1 cellular context compared by ENCODE assay signal in the genomic region with DNA sequence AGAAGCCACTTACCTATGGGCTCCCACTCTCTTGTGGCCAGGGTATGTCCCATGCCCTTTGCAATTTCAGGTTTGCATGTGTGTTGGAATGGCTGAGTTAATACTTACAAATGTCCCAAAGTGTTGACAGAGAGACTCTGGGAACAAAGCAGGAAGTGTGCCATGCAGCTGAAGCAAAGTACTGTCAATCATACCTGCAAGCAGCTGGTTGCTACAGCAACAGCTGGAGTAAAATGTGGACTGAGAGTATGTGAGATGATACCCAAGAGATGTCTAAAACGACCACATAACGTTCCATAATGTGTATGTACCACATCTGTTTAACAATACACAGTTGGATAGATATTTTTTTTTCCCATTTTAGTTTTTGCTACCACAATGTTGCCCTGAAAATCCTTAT.
TF ChIP-seq lines count a peak whose summit lies in the region.

No MANE protein-coding gene starts in this region.

TF ChIP-seq in neural cell, 6 proteins besides CTCF, POLR2A, EP300 and RAD21:
- TF ChIP-seq, protein P1, sequence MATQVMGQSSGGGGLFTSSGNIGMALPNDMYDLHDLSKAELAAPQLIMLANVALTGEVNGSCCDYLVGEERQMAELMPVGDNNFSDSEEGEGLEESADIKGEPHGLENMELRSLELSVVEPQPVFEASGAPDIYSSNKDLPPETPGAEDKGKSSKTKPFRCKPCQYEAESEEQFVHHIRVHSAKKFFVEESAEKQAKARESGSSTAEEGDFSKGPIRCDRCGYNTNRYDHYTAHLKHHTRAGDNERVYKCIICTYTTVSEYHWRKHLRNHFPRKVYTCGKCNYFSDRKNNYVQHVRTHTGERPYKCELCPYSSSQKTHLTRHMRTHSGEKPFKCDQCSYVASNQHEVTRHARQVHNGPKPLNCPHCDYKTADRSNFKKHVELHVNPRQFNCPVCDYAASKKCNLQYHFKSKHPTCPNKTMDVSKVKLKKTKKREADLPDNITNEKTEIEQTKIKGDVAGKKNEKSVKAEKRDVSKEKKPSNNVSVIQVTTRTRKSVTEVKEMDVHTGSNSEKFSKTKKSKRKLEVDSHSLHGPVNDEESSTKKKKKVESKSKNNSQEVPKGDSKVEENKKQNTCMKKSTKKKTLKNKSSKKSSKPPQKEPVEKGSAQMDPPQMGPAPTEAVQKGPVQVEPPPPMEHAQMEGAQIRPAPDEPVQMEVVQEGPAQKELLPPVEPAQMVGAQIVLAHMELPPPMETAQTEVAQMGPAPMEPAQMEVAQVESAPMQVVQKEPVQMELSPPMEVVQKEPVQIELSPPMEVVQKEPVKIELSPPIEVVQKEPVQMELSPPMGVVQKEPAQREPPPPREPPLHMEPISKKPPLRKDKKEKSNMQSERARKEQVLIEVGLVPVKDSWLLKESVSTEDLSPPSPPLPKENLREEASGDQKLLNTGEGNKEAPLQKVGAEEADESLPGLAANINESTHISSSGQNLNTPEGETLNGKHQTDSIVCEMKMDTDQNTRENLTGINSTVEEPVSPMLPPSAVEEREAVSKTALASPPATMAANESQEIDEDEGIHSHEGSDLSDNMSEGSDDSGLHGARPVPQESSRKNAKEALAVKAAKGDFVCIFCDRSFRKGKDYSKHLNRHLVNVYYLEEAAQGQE (IDR thresholded peaks at IDR 0.05; ENCODE audit: borderline replicate concordance) = no peak
- no peak for TF ChIP-seq TAF1 (IDR thresholded peaks at IDR 0.05; ENCODE audit: low read depth)
- TF ChIP-seq POLR2AphosphoS5 (IDR thresholded peaks at IDR 0.05) = peak; percentile 56
- no peak for TF ChIP-seq EZH2 (IDR thresholded peaks at IDR 0.05; ENCODE audit: borderline replicate concordance, insufficient read depth, low read length, poor library complexity, severe bottlenecking)
- TF ChIP-seq SMC3 (conservative IDR thresholded peaks at IDR 0.05; ENCODE audit: poor library complexity) = no peak
- TF ChIP-seq MXI1 (conservative IDR thresholded peaks at IDR 0.05; ENCODE audit: poor library complexity, severe bottlenecking) = peak; percentile 34
